ENCODE assay signal across 23 cellular contexts in the genomic region with DNA sequence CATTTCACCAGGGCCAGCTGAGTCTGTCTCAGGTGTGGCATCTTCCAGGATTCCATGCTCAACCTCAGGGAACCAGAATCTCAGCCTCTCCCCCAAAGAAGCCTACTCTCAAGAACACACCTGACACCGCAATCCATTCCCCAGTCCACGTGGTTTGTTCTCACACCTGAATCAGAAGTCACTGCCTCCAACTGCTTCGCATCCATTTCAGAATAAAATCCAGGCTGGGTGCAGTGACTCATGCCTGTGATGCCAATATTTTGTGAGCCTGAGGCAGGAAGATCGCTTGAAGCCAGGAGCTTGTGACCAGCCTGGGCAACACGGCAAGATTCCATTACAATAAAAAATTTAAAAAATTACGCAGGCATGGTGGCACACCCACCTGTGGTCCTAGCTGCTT.
DNase-seq lines count a peak whose midpoint lies in the region; ATAC-seq and TF ChIP-seq lines count a peak whose summit lies in the region.
"Had no signal": no experiment of that assay in that cellular context is flagged by ENCODE, and none has a peak within 500 bp of the region (broad histone marks: within the 10 kb centered on the region; RNA-seq: fewer than 3 reads in every experiment).

No MANE protein-coding gene starts in this region.

- peaks cover 18% of the 10 kb centered on the region for H3K36me3 Mint-ChIP-seq in CD4-positive, CD25-positive, alpha-beta regulatory T cell
- peaks cover 2% of the 10 kb centered on the region for H3K36me3 Mint-ChIP-seq in chondrocyte (ENCODE audit: low read depth)
- H3K36me3 Mint-ChIP-seq in nephron progenitor cell (ENCODE audit: low read depth) = peaks cover 5% of the 10 kb centered on the region

- no peak for DNase-seq in CD4-positive, CD25-positive, alpha-beta regulatory T cell
- peak; percentile 39 for DNase-seq in M059J (ENCODE audit: low read depth)
- no peak for DNase-seq in chondrocyte (ENCODE audit: low spot score)
- no peak for DNase-seq in nephron progenitor cell
- no peak for DNase-seq in ascending aorta (ENCODE audit: low spot score in 2 of 2)
- DNase-seq in NOMO-1 treated with DMSO at 0.1 percent for 48 hours (lab: John Stamatoyannopoulos, UW; ENCODE audit: unreplicated experiment) = no peak
- no peak for DNase-seq in RPMI8226
- DNase-seq: ACHN; activated CD4-positive, alpha-beta memory T cell treated with anti-CD3 and anti-CD28 coated beads, Interleukin-2, amount 10 ng/mL, durations not matched to agents 7 days and 5 days; activated gamma-delta T cell; activated T-cell treated with anti-CD3 and anti-CD28 coated beads for 4 hours; dermis blood vessel endothelial cell; kidney glomerular epithelial cell; MM.1S; NCI-H1417 treated with DMSO at 0.1 percent for 48 hours; NCI-H2107; NCI-H446; SIG-M5; stimulated activated CD8-positive, alpha-beta memory T cell treated with anti-CD3 and anti-CD28 coated beads, Interleukin-4, amount 100 ng/mL, for 48 hours; upper lobe of right lung had no signal

- peaks cover 35% of the 10 kb centered on the region for H3K4me1 ChIP-seq in CD4-positive, CD25-positive, alpha-beta regulatory T cell (ENCODE audit: control insufficient read depth, insufficient read depth, low read length, poor library complexity, severe bottlenecking)
- H3K4me1 ChIP-seq in ascending aorta = peaks cover 0 to 22% of the 10 kb centered on the region in 2 donors
- H3K4me1 ChIP-seq: BLaER1 had no signal

- H3K27ac ChIP-seq in CD4-positive, CD25-positive, alpha-beta regulatory T cell (ENCODE audit: insufficient read depth, low read length, poor library complexity, severe bottlenecking) = no peak overlapping the region
- no peak overlapping the region for H3K27ac ChIP-seq in ascending aorta
- H3K27ac ChIP-seq: BLaER1, cardiac muscle cell, upper lobe of right lung had no signal

- H3K4me3 Mint-ChIP-seq in CD4-positive, CD25-positive, alpha-beta regulatory T cell = peak overlapping the region in 2 of 4 donors; percentile 42 to 59
- no peak overlapping the region for H3K4me3 Mint-ChIP-seq in chondrocyte (ENCODE audit: unreplicated experiment)
- H3K4me3 Mint-ChIP-seq in nephron progenitor cell = no peak overlapping the region
- H3K4me3 Mint-ChIP-seq: activated CD4-positive, alpha-beta memory T cell treated with anti-CD3 and anti-CD28 coated beads, Interleukin-2, amount 10 ng/mL, durations not matched to agents 7 days and 5 days had no signal

- intact Hi-C loops in ascending aorta (cut with DNase I) = no loop called here

- peaks cover 29 to 85% (median 63%) of the 10 kb centered on the region in 4 donors for H3K4me1 Mint-ChIP-seq in CD4-positive, CD25-positive, alpha-beta regulatory T cell
- peaks cover 57% of the 10 kb centered on the region for H3K4me1 Mint-ChIP-seq in chondrocyte (ENCODE audit: low read depth)
- peaks cover 69% of the 10 kb centered on the region for H3K4me1 Mint-ChIP-seq in nephron progenitor cell

- ATAC-seq in CD4-positive, CD25-positive, alpha-beta regulatory T cell (ENCODE audit: low read depth in 2 of 2) = no peak
- no peak for ATAC-seq in GM21360 (IDR thresholded peaks at IDR 0.05; ENCODE audit: unreplicated experiment)
- ATAC-seq: upper lobe of right lung had no signal

- peaks cover 10% of the 10 kb centered on the region for H3K36me3 ChIP-seq in CD4-positive, CD25-positive, alpha-beta regulatory T cell (ENCODE audit: control insufficient read depth, insufficient read depth, low read length)
- no peaks in the 10 kb centered on the region for H3K36me3 ChIP-seq in ascending aorta
- H3K36me3 ChIP-seq: BLaER1, cardiac muscle cell, upper lobe of right lung had no signal

- peak overlapping the region in 2 of 3 donors; percentile 90 to 91 for H3K27ac Mint-ChIP-seq in CD4-positive, CD25-positive, alpha-beta regulatory T cell
- H3K27ac Mint-ChIP-seq in chondrocyte (ENCODE audit: unreplicated experiment) = peak overlapping the region; percentile 64
- peak overlapping the region; percentile 92 for H3K27ac Mint-ChIP-seq in nephron progenitor cell
- H3K27ac Mint-ChIP-seq: activated CD4-positive, alpha-beta memory T cell treated with anti-CD3 and anti-CD28 coated beads, Interleukin-2, amount 10 ng/mL, durations not matched to agents 7 days and 5 days had no signal

- no peak overlapping the region for H3K4me3 ChIP-seq in CD4-positive, CD25-positive, alpha-beta regulatory T cell (ENCODE audit: low read depth, low read length)
- H3K4me3 ChIP-seq in ascending aorta = no peak overlapping the region
- H3K4me3 ChIP-seq: BLaER1, cardiac muscle cell, upper lobe of right lung had no signal

- H3K9me3 Mint-ChIP-seq in CD4-positive, CD25-positive, alpha-beta regulatory T cell = no peaks in the 10 kb centered on the region
- H3K9me3 Mint-ChIP-seq in chondrocyte (ENCODE audit: low read depth) = no peaks in the 10 kb centered on the region
- no peaks in the 10 kb centered on the region for H3K9me3 Mint-ChIP-seq in nephron progenitor cell
- H3K9me3 Mint-ChIP-seq: activated CD4-positive, alpha-beta memory T cell treated with anti-CD3 and anti-CD28 coated beads, Interleukin-2, amount 10 ng/mL, durations not matched to agents 7 days and 5 days had no signal

- H3K27me3 Mint-ChIP-seq in CD4-positive, CD25-positive, alpha-beta regulatory T cell = no peaks in the 10 kb centered on the region
- H3K27me3 Mint-ChIP-seq in chondrocyte (ENCODE audit: low read depth) (no peaks in the 10 kb centered on the region), nephron progenitor cell (ENCODE audit: low read depth, poor library complexity) (peaks cover 4% of the 10 kb centered on the region)
- H3K27me3 Mint-ChIP-seq: activated CD4-positive, alpha-beta memory T cell treated with anti-CD3 and anti-CD28 coated beads, Interleukin-2, amount 10 ng/mL, durations not matched to agents 7 days and 5 days had no signal

- TF ChIP-seq CTCF in chondrocyte (IDR thresholded peaks at IDR 0.05) (no peak), nephron progenitor cell (IDR thresholded peaks at IDR 0.05) (no peak), ascending aorta (IDR thresholded peaks at IDR 0.05) (no peak)

- no peaks in the 10 kb centered on the region for H3K9me3 ChIP-seq in CD4-positive, CD25-positive, alpha-beta regulatory T cell (ENCODE audit: control insufficient read depth in 2 of 2, low read length in 2 of 2)
- H3K9me3 ChIP-seq in ascending aorta = no peaks in the 10 kb centered on the region
- H3K9me3 ChIP-seq: BLaER1, upper lobe of right lung had no signal

- H3K27me3 ChIP-seq in CD4-positive, CD25-positive, alpha-beta regulatory T cell (ENCODE audit: control insufficient read depth, insufficient read depth, low read length) = no peaks in the 10 kb centered on the region
- H3K27me3 ChIP-seq in ascending aorta = no peaks in the 10 kb centered on the region
- H3K27me3 ChIP-seq: BLaER1, cardiac muscle cell, upper lobe of right lung had no signal
